ENCODE assay signal across 23 cellular contexts in genomic region chr2:25125949-25126348, GRCh38. TPM values are rescaled to one million over a fixed set of nuclear protein-coding genes. Genes with fewer than 3 reads are reported as not detected.
"Had no signal": no experiment of that assay in that cellular context is flagged by ENCODE, and none has a peak within 500 bp of the region (broad histone marks: within the 10 kb centered on the region; RNA-seq: fewer than 3 reads in every experiment).

No MANE protein-coding gene starts in this region.

- ATAC-seq: gastrocnemius medialis; heart left ventricle; left cardiac atrium; left lung; naive thymus-derived CD4-positive, alpha-beta T cell; sciatic nerve; stimulated activated effector memory CD8-positive, alpha-beta T cell treated with anti-CD3 and anti-CD28 coated beads, Interleukin-12 subunit alpha, Interleukin-12 subunit beta, amount 100 ng/mL, for 72 hours had no signal

- H3K79me2 ChIP-seq: hepatocyte, parathyroid adenoma had no signal

- H3K9ac ChIP-seq: neural progenitor cell, parathyroid adenoma had no signal

- H3K9me3 ChIP-seq: gastrocnemius medialis, heart left ventricle, left lung, prostate gland, right atrium auricular region, stomach, thyroid gland had no signal

- H3K4me3 ChIP-seq: dorsolateral prefrontal cortex, gastrocnemius medialis, heart left ventricle, hepatocyte, left lung, neural progenitor cell, prostate gland, right atrium auricular region, smooth muscle cell, stomach, thyroid gland had no signal

- DNase-seq: dorsolateral prefrontal cortex; effector CD4-positive, alpha-beta T cell; foreskin fibroblast; gastrocnemius medialis; heart left ventricle; left cardiac atrium; mesendoderm; midbrain; naive thymus-derived CD4-positive, alpha-beta T cell; stimulated activated CD4-positive, alpha-beta T cell treated with anti-CD3 and anti-CD28 coated beads, Interleukin-2, amount 100 ng/mL, for 24 hours; stimulated activated CD4-positive, alpha-beta T cell treated with anti-CD3 and anti-CD28 coated beads, Interleukin-4, amount 100 ng/mL, for 24 hours; stimulated activated naive CD4-positive, alpha-beta T cell treated with Interleukin-2 at 50 U/mL for 16 hours; stomach; thyroid gland had no signal

- H3K4me1 ChIP-seq: gastrocnemius medialis, prostate gland, right atrium auricular region, thyroid gland had no signal

- H3K27ac ChIP-seq: gastrocnemius medialis, heart left ventricle, hepatocyte, left lung, neural progenitor cell, parathyroid adenoma, prostate gland, right atrium auricular region, stomach, thyroid gland had no signal

- H3K36me3 ChIP-seq: gastrocnemius medialis, left lung, neural progenitor cell, prostate gland, right atrium auricular region, stomach, thyroid gland had no signal

- H3K4me2 ChIP-seq: hepatocyte, neural progenitor cell, smooth muscle cell had no signal

- H2AFZ ChIP-seq: hepatocyte, neural progenitor cell, parathyroid adenoma had no signal

- H3K27me3 ChIP-seq: dorsolateral prefrontal cortex, gastrocnemius medialis, hepatocyte, right atrium auricular region, thyroid gland had no signal

RNA-seq across cellular contexts. Expression of gene POMC, which starts 42.4 kb away (rescaled TPM):
- total RNA-seq: smooth muscle cell had no signal
